16 cellular contexts compared by ENCODE assay signal in genomic region chr16:81040837-81041236, GRCh38.
"Had no signal": no experiment of that assay in that cellular context is flagged by ENCODE, and none has a peak within 500 bp of the region (broad histone marks: within the 10 kb centered on the region; RNA-seq: fewer than 3 reads in every experiment).

No MANE protein-coding gene starts in this region.

- H3K9me3 ChIP-seq: esophagus squamous epithelium, heart right ventricle, pancreas, thyroid gland, uterus had no signal

- ATAC-seq: activated T-helper 17 cell treated with anti-CD3 and anti-CD28 coated beads, Interleukin-2, amount 50 U/mL, for 72 hours; heart right ventricle; pancreas had no signal

- H3K27ac Mint-ChIP-seq: activated CD4-positive, alpha-beta memory T cell treated with anti-CD3 and anti-CD28 coated beads for 36 hours; activated T-helper 17 cell treated with anti-CD3 and anti-CD28 coated beads, Interleukin-2, amount 50 U/mL, for 72 hours had no signal

- H3K4me3 Mint-ChIP-seq: activated CD4-positive, alpha-beta memory T cell treated with anti-CD3 and anti-CD28 coated beads for 36 hours; activated T-helper 17 cell treated with anti-CD3 and anti-CD28 coated beads, Interleukin-2, amount 50 U/mL, for 72 hours; nephron had no signal

- H3K27me3 ChIP-seq: esophagus squamous epithelium, heart right ventricle, pancreas, thyroid gland, uterus had no signal

- H3K4me3 ChIP-seq: esophagus squamous epithelium, heart right ventricle, pancreas, thyroid gland, uterus had no signal

- H3K27me3 Mint-ChIP-seq: activated CD4-positive, alpha-beta memory T cell treated with anti-CD3 and anti-CD28 coated beads for 36 hours; activated T-helper 17 cell treated with anti-CD3 and anti-CD28 coated beads, Interleukin-2, amount 50 U/mL, for 72 hours had no signal

- H3K9me3 Mint-ChIP-seq: activated CD4-positive, alpha-beta memory T cell treated with anti-CD3 and anti-CD28 coated beads for 36 hours; activated T-helper 17 cell treated with anti-CD3 and anti-CD28 coated beads, Interleukin-2, amount 50 U/mL, for 72 hours; nephron had no signal

- H3K27ac ChIP-seq: esophagus squamous epithelium, heart right ventricle, pancreas, uterus had no signal

- H3K4me1 ChIP-seq: uterus had no signal

- FAIRE-seq: frontal cortex, islet of Langerhans, pancreas had no signal

- H3K36me3 ChIP-seq: uterus had no signal

- DNase-seq: activated CD4-positive, alpha-beta memory T cell treated with anti-CD3 and anti-CD28 coated beads for 36 hours; activated CD4-positive, CD25-positive, alpha-beta regulatory T cell treated with anti-CD3 and anti-CD28 coated beads, Interleukin-2, amount 50 U/mL, for 72 hours; activated CD8-positive, alpha-beta memory T cell treated with anti-CD3 and anti-CD28 coated beads, Interleukin-2, amount 50 U/mL, for 4 hours; activated naive CD4-positive, alpha-beta T cell treated with anti-CD3 and anti-CD28 coated beads, Interleukin-2, amount 50 U/mL, for 16 hours; amygdala; esophagus squamous epithelium; heart right ventricle; pancreas; stimulated activated CD4-positive, alpha-beta T cell treated with anti-CD3 and anti-CD28 coated beads, Interleukin-15, amount 100 ng/mL, for 24 hours; T-helper 9 cell; thyroid gland; uterus had no signal
